ENCODE assay signal across 8 cellular contexts in the genomic region with DNA sequence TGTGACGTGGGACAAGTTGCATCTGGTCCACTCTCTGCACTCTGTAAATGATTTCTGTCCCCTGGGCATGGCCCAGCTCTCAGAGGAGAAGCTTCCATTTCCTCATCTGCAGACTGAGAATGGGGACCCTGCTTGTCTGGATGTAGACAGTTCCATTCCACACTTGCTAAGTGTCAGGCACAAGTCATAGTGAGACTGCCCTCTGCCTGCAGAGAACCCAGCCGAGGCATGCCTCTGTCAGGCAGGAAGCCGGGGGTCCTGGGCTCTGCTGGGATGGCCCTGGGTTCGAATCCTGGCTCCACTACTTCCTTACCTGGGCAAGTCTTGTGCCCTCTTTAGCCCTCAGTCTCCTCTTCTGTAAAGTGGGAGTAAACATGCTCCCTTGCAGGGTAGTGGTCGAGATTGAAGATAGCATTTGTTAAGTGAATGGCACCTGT. TPM values are rescaled to one million over a fixed set of nuclear protein-coding genes. Genes with fewer than 3 reads are reported as not detected.
A peak's percentile ranks its signal among the peaks of the same experiment; 100 is the strongest.
DNase-seq lines count a peak whose midpoint lies in the region; ATAC-seq lines count a peak whose summit lies in the region.

No MANE protein-coding gene starts in this region.

- H3K4me1 ChIP-seq in mononuclear cell (ENCODE audit: insufficient read depth, low read length) = peaks cover 61% of the 10 kb centered on the region

- H3K27me3 Mint-ChIP-seq in activated naive CD4-positive, alpha-beta T cell treated with anti-CD3 and anti-CD28 coated beads, Interleukin-2, amount 50 U/mL, for 24 hours = peaks cover 2% of the 10 kb centered on the region

- H3K27ac Mint-ChIP-seq in activated naive CD4-positive, alpha-beta T cell treated with anti-CD3 and anti-CD28 coated beads, Interleukin-2, amount 50 U/mL, for 24 hours = peak overlapping the region; percentile 96

- peaks cover 51% of the 10 kb centered on the region for H3K4me1 Mint-ChIP-seq in activated naive CD4-positive, alpha-beta T cell treated with anti-CD3 and anti-CD28 coated beads, Interleukin-2, amount 50 U/mL, for 24 hours

- DNase-seq in activated CD4-positive, alpha-beta T cell treated with anti-CD3 and anti-CD28 coated beads for 48 hours = peak; percentile 65
- DNase-seq in activated CD4-positive, alpha-beta T cell treated with anti-CD3 and anti-CD28 coated beads, Interleukin-2, amount 50 U/mL, for 1 hour = no peak
- DNase-seq in NCI-H510A treated with DMSO at 0.1 percent for 48 hours (lab: John Stamatoyannopoulos, UW) = no peak

- peaks cover 18% of the 10 kb centered on the region for H3K36me3 Mint-ChIP-seq in activated naive CD4-positive, alpha-beta T cell treated with anti-CD3 and anti-CD28 coated beads, Interleukin-2, amount 50 U/mL, for 24 hours

- H3K27me3 ChIP-seq in mononuclear cell (ENCODE audit: insufficient read depth, low read length) = no peaks in the 10 kb centered on the region

- no peaks in the 10 kb centered on the region for H3K9me3 ChIP-seq in mononuclear cell (ENCODE audit: low read depth, low read length)

- peak overlapping the region; percentile 30 for H3K4me3 ChIP-seq in mononuclear cell (ENCODE audit: low read length)

- H3K4me3 Mint-ChIP-seq in activated naive CD4-positive, alpha-beta T cell treated with anti-CD3 and anti-CD28 coated beads, Interleukin-2, amount 50 U/mL, for 24 hours = peak overlapping the region; percentile 100

- no peaks in the 10 kb centered on the region for H3K9me3 Mint-ChIP-seq in activated naive CD4-positive, alpha-beta T cell treated with anti-CD3 and anti-CD28 coated beads, Interleukin-2, amount 50 U/mL, for 24 hours

- ATAC-seq in HG03097 (IDR thresholded peaks at IDR 0.05; ENCODE audit: low FRiP score, unreplicated experiment) = peak; percentile 13
- no peak for ATAC-seq in HG03095 (IDR thresholded peaks at IDR 0.05; ENCODE audit: unreplicated experiment)
- no peak for ATAC-seq in GM21515 (IDR thresholded peaks at IDR 0.05; ENCODE audit: unreplicated experiment)

RNA-seq across cellular contexts. Expression of a gene that starts 4.1 kb away (rescaled TPM):
- 57.4 TPM for total RNA-seq in mononuclear cell

RNA-seq across cellular contexts. Expression of a gene that starts 35.4 kb away (rescaled TPM):
- 3.3 TPM for total RNA-seq in mononuclear cell
